Comparison of ENCODE assay signal across 13 cellular contexts in the genomic region with DNA sequence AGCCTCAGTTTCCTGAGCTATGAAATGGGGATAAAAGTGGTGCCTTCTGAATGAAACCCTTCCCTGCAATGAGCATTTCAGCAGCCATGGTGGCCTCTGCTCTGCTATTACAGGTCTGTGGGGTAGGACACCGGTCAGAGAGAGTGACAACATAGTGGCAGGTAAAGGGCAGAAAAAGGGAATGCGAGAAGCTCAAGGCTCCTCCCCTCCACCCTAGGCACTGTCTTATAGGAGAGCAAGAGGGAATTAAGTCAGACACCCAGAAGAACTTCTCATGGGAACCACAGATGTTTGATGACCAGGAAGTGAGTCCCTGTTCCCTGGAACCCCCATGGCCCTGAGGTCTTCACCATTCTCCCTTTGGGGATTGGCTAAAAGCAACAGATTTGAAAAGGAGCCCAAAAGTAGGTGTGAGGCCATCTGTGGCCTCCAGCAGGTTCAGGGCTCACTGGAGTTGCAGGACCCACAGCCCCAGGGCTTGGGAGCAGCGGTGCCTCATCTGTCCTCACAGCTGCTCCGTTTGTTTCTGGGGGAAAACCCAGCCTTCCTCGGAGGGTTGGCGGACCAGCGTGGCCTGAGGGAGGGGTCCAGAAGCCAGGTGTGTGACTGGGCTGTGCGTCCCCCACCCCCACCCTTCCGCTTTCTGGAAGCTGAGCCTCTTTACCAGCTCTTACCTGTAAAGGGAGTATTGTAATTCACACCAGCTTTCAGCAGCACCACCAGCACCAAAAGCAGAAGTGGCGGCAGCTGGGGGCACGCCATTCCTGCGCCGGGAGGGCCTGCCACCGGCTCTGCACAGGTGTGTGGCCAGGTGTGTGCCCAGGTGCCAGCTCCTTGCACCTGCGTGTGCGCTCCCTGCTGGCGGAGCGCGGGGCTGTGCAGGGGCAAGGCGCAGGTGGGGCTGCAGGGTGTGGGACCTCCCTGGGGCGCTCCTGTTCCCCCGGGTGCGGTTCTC. TPM values are rescaled to one million over a fixed set of nuclear protein-coding genes. Genes with fewer than 3 reads are reported as not detected.
DNase-seq lines count a peak whose midpoint lies in the region; ATAC-seq, FAIRE-seq and TF ChIP-seq lines count a peak whose summit lies in the region.
"Had no signal": no experiment of that assay in that cellular context is flagged by ENCODE, and none has a peak within 500 bp of the region (broad histone marks: within the 10 kb centered on the region; RNA-seq: fewer than 3 reads in every experiment).

No MANE protein-coding gene starts in this region.

- no peak for DNase-seq in GM12865 (ENCODE audit: low read depth)
- DNase-seq in NCI-H146 (lab: John Stamatoyannopoulos, UW): peak; percentile 86
- DNase-seq in bronchial epithelial cell (ENCODE audit: low read depth): no peak
- no peak for DNase-seq in neuronal stem cell (ENCODE audit: low spot score)
- DNase-seq in activated CD8-positive, alpha-beta memory T cell treated with anti-CD3 and anti-CD28 coated beads, Interleukin-2, amount 50 U/mL, for 48 hours: no peak
- DNase-seq in NCI-H526 treated with DMSO at 0.1 percent for 48 hours (lab: John Stamatoyannopoulos, UW): no peak
- DNase-seq: activated effector memory CD4-positive, alpha-beta T cell treated with Interleukin-2 at 50 U/mL for 16 hours; stimulated activated naive CD8-positive, alpha-beta T cell treated with anti-CD3 and anti-CD28 coated beads, Interleukin-15, amount 100 ng/mL, for 72 hours had no signal

- H3K36me3 ChIP-seq in bronchial epithelial cell (ENCODE audit: control insufficient read depth, insufficient read depth, low read length) (no peaks in the 10 kb centered on the region), neuronal stem cell (replicated peaks in 1 of 2; ENCODE audit: control insufficient read depth in 2 of 2, insufficient read depth in 2 of 2, low read length in 2 of 2) (no peaks in the 10 kb centered on the region), gastroesophageal sphincter (peaks cover 0 to 22% of the 10 kb centered on the region in 2 donors)

- H3K27me3 ChIP-seq in bronchial epithelial cell (ENCODE audit: control insufficient read depth, insufficient read depth, low read length): no peaks in the 10 kb centered on the region
- H3K27me3 ChIP-seq in neuronal stem cell (ENCODE audit: control insufficient read depth in 3 of 3, insufficient read depth in 3 of 3, low read depth in 1 of 3, low read length in 3 of 3): peaks cover 0 to 19% (median 15%) of the 10 kb centered on the region in 3 experiments
- H3K27me3 ChIP-seq in gastroesophageal sphincter: peaks cover 33% of the 10 kb centered on the region

- no peaks in the 10 kb centered on the region for H3K79me1 ChIP-seq in neuronal stem cell (ENCODE audit: low read depth, low read length)

- H3K27ac ChIP-seq in neuronal stem cell (replicated peaks; ENCODE audit: low read length) (no peak overlapping the region), gastroesophageal sphincter (no peak overlapping the region)

- no peak overlapping the region for H4K91ac ChIP-seq in neuronal stem cell (ENCODE audit: low read depth, low read length, poor library complexity)

- H4K8ac ChIP-seq in neuronal stem cell (ENCODE audit: low read depth, low read length): no peak overlapping the region

- H3K23ac ChIP-seq in neuronal stem cell (ENCODE audit: low read depth, low read length, poor library complexity): peak overlapping the region; percentile 44

- no peak overlapping the region for H3K4ac ChIP-seq in neuronal stem cell (ENCODE audit: low read length)

- H2BK5ac ChIP-seq in neuronal stem cell (ENCODE audit: low read length): no peak overlapping the region

- no peaks in the 10 kb centered on the region for H3K9me3 ChIP-seq in neuronal stem cell (replicated peaks in 1 of 2; ENCODE audit: control insufficient read depth in 2 of 2, insufficient read depth in 1 of 2, low read depth in 1 of 2, low read length in 2 of 2)
- peaks cover 0 to 6% (median 0%) of the 10 kb centered on the region in 3 donors for H3K9me3 ChIP-seq in gastroesophageal sphincter

- H3K4me1 ChIP-seq in neuronal stem cell (ENCODE audit: control insufficient read depth in 2 of 2, insufficient read depth in 1 of 2, low read depth in 1 of 2, low read length in 2 of 2): no peaks in the 10 kb centered on the region
- H3K4me1 ChIP-seq in gastroesophageal sphincter: no peaks in the 10 kb centered on the region

- ATAC-seq in gastroesophageal sphincter: no peak
- ATAC-seq in activated CD4-positive, CD25-positive, alpha-beta regulatory T cell treated with anti-CD3 and anti-CD28 coated beads, Interleukin-2, amount 50 U/mL, for 24 hours: no peak
- ATAC-seq: stimulated activated naive CD8-positive, alpha-beta T cell treated with anti-CD3 and anti-CD28 coated beads, Interleukin-15, amount 100 ng/mL, for 72 hours had no signal

- no peak overlapping the region for H2AFZ ChIP-seq in neuronal stem cell (ENCODE audit: low read length)

- no peak overlapping the region for H3K18ac ChIP-seq in neuronal stem cell (ENCODE audit: low read length)

- peak overlapping the region; percentile 56 for H3K14ac ChIP-seq in neuronal stem cell (ENCODE audit: low read length)

- H3K4me2 ChIP-seq in neuronal stem cell (ENCODE audit: insufficient read depth, low read length, poor library complexity, severe bottlenecking): no peak overlapping the region
- H3K4me2 ChIP-seq: smooth muscle cell had no signal

- H2BK120ac ChIP-seq in neuronal stem cell (ENCODE audit: low read depth, low read length): no peak overlapping the region

- H2AK5ac ChIP-seq in neuronal stem cell (ENCODE audit: low read depth, low read length): peak overlapping the region; percentile 36

- no peak overlapping the region for H3K9ac ChIP-seq in neuronal stem cell (ENCODE audit: low read depth, low read length, poor library complexity)

- H3K4me3 ChIP-seq in GM12865 (ENCODE audit: low read depth, low read length) (no peak overlapping the region), bronchial epithelial cell (ENCODE audit: low read depth, low read length) (no peak overlapping the region), neuronal stem cell (ENCODE audit: low read length in 2 of 2) (no peak overlapping the region), gastroesophageal sphincter (no peak overlapping the region)
- H3K4me3 ChIP-seq: smooth muscle cell had no signal

- WGBS in neuronal stem cell (ENCODE audit: extremely low coverage in 2 of 2, insufficient read length in 2 of 2, insufficient replicate concordance in 1 of 2), 2 donors: no CpG with 5 or more reads among the region's 23 CpGs
- WGBS in gastroesophageal sphincter (ENCODE audit: low coverage in 1 of 2), 2 donors: 7 to 36% methylated on average over 3 of the region's 23 CpGs

- no peak for TF ChIP-seq POLR2A in gastroesophageal sphincter (IDR thresholded peaks at IDR 0.05)

- no peak for FAIRE-seq in bronchial epithelial cell (lab: Jason Lieb, UNC)
- FAIRE-seq: endothelial cell of umbilical vein had no signal

- no peak overlapping the region for H2BK15ac ChIP-seq in neuronal stem cell (ENCODE audit: low read length)

- TF ChIP-seq CTCF in GM12865 (IDR thresholded peaks at IDR 0.05; ENCODE audit: insufficient read depth, low read depth, low read length, missing control alignments): peak; percentile 12
- peak; percentile 78 for TF ChIP-seq CTCF in bronchial epithelial cell (IDR thresholded peaks at IDR 0.05; ENCODE audit: insufficient read depth, low read length, severe bottlenecking)
- no peak for TF ChIP-seq CTCF in gastroesophageal sphincter (IDR thresholded peaks at IDR 0.05)

- no peak for TF ChIP-seq EP300 in gastroesophageal sphincter (IDR thresholded peaks at IDR 0.05)

- H2BK12ac ChIP-seq in neuronal stem cell (ENCODE audit: low read length): peak overlapping the region; percentile 49

RNA-seq across cellular contexts. Expression of a gene that starts 19.4 kb away (rescaled TPM):
- total RNA-seq in bronchial epithelial cell (under 0.01 TPM in 1 of 2 replicates, not detected in the other), gastroesophageal sphincter (1 to 10 TPM in 2 of 4 donors, under 1 TPM in 2; 0.27 to 4.4 (median 1.3) TPM)
- polyA plus RNA-seq in neuronal stem cell (2013, experiment 1 of 2): 0.81 TPM
- polyA plus RNA-seq in neuronal stem cell (2013, experiment 2 of 2): 1.1 TPM

RNA-seq across cellular contexts. Expression of a gene that starts 26.6 kb away (rescaled TPM):
- 54.0 and 89.0 TPM in 2 replicates for total RNA-seq in bronchial epithelial cell
- 126 TPM for polyA plus RNA-seq in neuronal stem cell (2013, experiment 1 of 2)
- polyA plus RNA-seq in neuronal stem cell (2013, experiment 2 of 2): 119 TPM
- 100 to 1,000 TPM; 241 to 573 (median 297) TPM for total RNA-seq in gastroesophageal sphincter

RNA-seq across cellular contexts. Expression of a gene that starts 28.6 kb away (rescaled TPM):
- total RNA-seq in bronchial epithelial cell: 0.26 and 0.38 TPM in 2 replicates
- polyA plus RNA-seq in neuronal stem cell (2013, experiment 1 of 2): 0.14 TPM
- 0.12 TPM for polyA plus RNA-seq in neuronal stem cell (2013, experiment 2 of 2)
- 1 to 10 TPM in 1 of 4 donors, under 1 TPM in 3; 0.35 to 2.3 (median 0.53) TPM for total RNA-seq in gastroesophageal sphincter
- total RNA-seq: T-helper 2 cell treated with Interferon-gamma antibody and Interleukin-4, amounts not matched to agents 100 ng/mL and 5 ng/mL, for 36 hours had no signal

RNA-seq across cellular contexts. Expression of a gene that starts 51.0 kb away (rescaled TPM):
- 0.53 and 1.0 TPM in 2 replicates for total RNA-seq in bronchial epithelial cell
- polyA plus RNA-seq in neuronal stem cell (2013, experiment 1 of 2): 3.4 TPM
- 4.3 TPM for polyA plus RNA-seq in neuronal stem cell (2013, experiment 2 of 2)
- 1 to 10 TPM in 3 of 4 donors, under 1 TPM in 1; 0.92 to 3.8 (median 1.6) TPM for total RNA-seq in gastroesophageal sphincter

Comparison
In these comparisons a context has a peak if more than half of its experiments do, and no peak if none do; other contexts are left out.
1. CTCF ChIP-seq: peak in GM12865 (single experiment) and bronchial epithelial cell (single experiment); none in gastroesophageal sphincter (0 of 4).